Comparison of ENCODE assay signal across 2 cellular contexts in the genomic region with DNA sequence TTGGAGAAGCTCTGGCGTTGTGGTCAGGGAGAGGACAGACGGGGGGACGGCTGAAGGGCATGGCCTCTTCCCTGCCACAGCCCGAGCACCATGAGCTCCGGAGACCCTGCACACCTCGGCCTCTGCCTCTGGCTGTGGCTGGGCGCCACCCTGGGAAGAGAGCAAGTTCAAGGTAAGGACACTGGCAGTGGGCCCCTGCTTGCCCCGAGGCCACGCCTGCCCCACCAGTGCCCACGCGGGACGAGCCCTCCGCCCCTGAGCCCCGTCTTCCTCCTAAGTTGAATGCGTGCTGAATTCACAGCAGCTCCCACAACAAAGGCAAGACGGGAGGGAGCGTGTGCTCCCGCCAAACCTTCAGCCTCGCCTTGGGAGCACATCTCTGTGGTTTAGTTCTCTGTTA.
TF ChIP-seq lines count a peak whose summit lies in the region.

No MANE protein-coding gene starts in this region.

TF ChIP-seq in IMR-90, 13 proteins besides CTCF, POLR2A, EP300 and RAD21:
- no peak for TF ChIP-seq BHLHE40 (IDR thresholded peaks at IDR 0.05; ENCODE audit: low read depth, low read length)
- TF ChIP-seq, protein P1, sequence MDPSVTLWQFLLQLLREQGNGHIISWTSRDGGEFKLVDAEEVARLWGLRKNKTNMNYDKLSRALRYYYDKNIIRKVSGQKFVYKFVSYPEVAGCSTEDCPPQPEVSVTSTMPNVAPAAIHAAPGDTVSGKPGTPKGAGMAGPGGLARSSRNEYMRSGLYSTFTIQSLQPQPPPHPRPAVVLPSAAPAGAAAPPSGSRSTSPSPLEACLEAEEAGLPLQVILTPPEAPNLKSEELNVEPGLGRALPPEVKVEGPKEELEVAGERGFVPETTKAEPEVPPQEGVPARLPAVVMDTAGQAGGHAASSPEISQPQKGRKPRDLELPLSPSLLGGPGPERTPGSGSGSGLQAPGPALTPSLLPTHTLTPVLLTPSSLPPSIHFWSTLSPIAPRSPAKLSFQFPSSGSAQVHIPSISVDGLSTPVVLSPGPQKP (IDR thresholded peaks at IDR 0.05; ENCODE audit: borderline replicate concordance, low read depth, low read length), result no peak
- TF ChIP-seq MXI1 (IDR thresholded peaks at IDR 0.05; ENCODE audit: borderline replicate concordance, low read depth, low read length), result no peak
- TF ChIP-seq RCOR1 (IDR thresholded peaks at IDR 0.05; ENCODE audit: insufficient replicate concordance, low read length), result no peak
- no peak for TF ChIP-seq FOS (IDR thresholded peaks at IDR 0.05; ENCODE audit: low read depth, low read length)
- TF ChIP-seq SMC3 (IDR thresholded peaks at IDR 0.05; ENCODE audit: low read depth, low read length), result no peak
- no peak for TF ChIP-seq MAFK (IDR thresholded peaks at IDR 0.05; ENCODE audit: low read depth, low read length)

TF ChIP-seq in H1, 55 proteins besides CTCF, POLR2A, EP300 and RAD21:
- TF ChIP-seq HDAC6 (IDR thresholded peaks at IDR 0.05; ENCODE audit: low read depth, low read length) (no peak), SP4 (IDR thresholded peaks at IDR 0.05; ENCODE audit: low read length) (no peak)
